ENCODE assay signal across 8 cellular contexts in the genomic region with DNA sequence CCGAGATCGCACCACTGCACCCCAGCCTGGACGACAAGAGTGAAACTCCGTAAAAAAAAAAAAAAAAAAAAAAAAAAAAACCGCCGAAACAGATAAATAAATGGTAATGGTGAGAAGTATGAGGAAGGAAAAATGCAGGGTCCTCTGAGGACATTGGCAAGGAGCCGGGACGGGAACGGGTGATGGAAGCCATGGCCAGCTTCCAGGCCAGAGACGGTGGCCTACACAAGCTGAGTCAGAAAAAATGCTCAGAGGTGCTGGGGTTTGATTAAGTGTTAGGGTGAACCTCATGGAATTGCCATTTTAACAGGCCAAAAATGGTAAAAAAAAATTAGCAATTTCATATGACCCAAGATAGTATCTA. TPM values are rescaled to one million over a fixed set of nuclear protein-coding genes. Genes with fewer than 3 reads are reported as not detected.
DNase-seq lines count a peak whose midpoint lies in the region; ATAC-seq lines count a peak whose summit lies in the region.

No MANE protein-coding gene starts in this region.

- no peaks in the 10 kb centered on the region for H3K36me3 Mint-ChIP-seq in activated T-helper 17 cell treated with anti-CD3 and anti-CD28 coated beads, Interleukin-2, amount 50 U/mL, for 72 hours (ENCODE audit: low read depth)

- no peaks in the 10 kb centered on the region for H3K9me3 Mint-ChIP-seq in activated T-helper 17 cell treated with anti-CD3 and anti-CD28 coated beads, Interleukin-2, amount 50 U/mL, for 72 hours

- peak overlapping the region; percentile 60 for H3K4me3 ChIP-seq in right cardiac atrium (ENCODE audit: low read length)

- peaks cover 13% of the 10 kb centered on the region for H3K4me1 Mint-ChIP-seq in activated T-helper 17 cell treated with anti-CD3 and anti-CD28 coated beads, Interleukin-2, amount 50 U/mL, for 72 hours

- intact Hi-C loops in right cardiac atrium (cut with DNase I) = no loop called here
- intact Hi-C loops in sciatic nerve (cut with DNase I) = loop anchor here (2.0 kb wide), 1 partner anchor 58 kb away; no protein-coding TSS in a partner anchor

- H3K27me3 ChIP-seq in right cardiac atrium (ENCODE audit: control insufficient read depth, insufficient read depth) = no peaks in the 10 kb centered on the region

- peak overlapping the region; percentile 79 for H3K27ac ChIP-seq in right cardiac atrium (ENCODE audit: low read length)

- no peaks in the 10 kb centered on the region for H3K27me3 Mint-ChIP-seq in activated T-helper 17 cell treated with anti-CD3 and anti-CD28 coated beads, Interleukin-2, amount 50 U/mL, for 72 hours

- peak overlapping the region; percentile 97 for H3K27ac Mint-ChIP-seq in activated T-helper 17 cell treated with anti-CD3 and anti-CD28 coated beads, Interleukin-2, amount 50 U/mL, for 72 hours

- DNase-seq in AG08396 (ENCODE audit: low spot score) = peak; percentile 80
- peak; percentile 59 for DNase-seq in HK-2 (ENCODE audit: unreplicated experiment)
- DNase-seq in right cardiac atrium = peak; percentile 83 to 94 (median 89)
- DNase-seq in sciatic nerve (ENCODE audit: low spot score) = peak; percentile 91
- DNase-seq in HuH-7.5 (ENCODE audit: low spot score) = no peak
- DNase-seq in SHP77 treated with DMSO at 0.1 percent for 48 hours (lab: John Stamatoyannopoulos, UW) = no peak

- WGBS in right cardiac atrium = under 1% methylated on average over 10 of the region's 10 CpGs

- no peak for ATAC-seq in activated T-helper 17 cell treated with anti-CD3 and anti-CD28 coated beads, Interleukin-2, amount 50 U/mL, for 72 hours (replicated peaks)
- ATAC-seq in right cardiac atrium = peak; percentile 15 to 17
- peak; percentile 55 for ATAC-seq in sciatic nerve
- no peak for ATAC-seq in GM21526 (IDR thresholded peaks at IDR 0.05; ENCODE audit: low FRiP score, unreplicated experiment)

- no peaks in the 10 kb centered on the region for H3K9me3 ChIP-seq in right cardiac atrium (ENCODE audit: control insufficient read depth, low read length)

- H3K4me1 ChIP-seq in right cardiac atrium (ENCODE audit: control insufficient read depth, insufficient read depth, low read length) = peaks cover 6% of the 10 kb centered on the region

- H3K4me3 Mint-ChIP-seq in activated T-helper 17 cell treated with anti-CD3 and anti-CD28 coated beads, Interleukin-2, amount 50 U/mL, for 72 hours = peak overlapping the region; percentile 100

RNA-seq across cellular contexts. Expression of gene ZSWIM4, which starts 0.9 kb away (rescaled TPM):
- 10 to 100 TPM in 1 of 2 donors, 1 to 10 TPM in 1; 5.4 to 10.6 TPM for total RNA-seq in activated T-helper 17 cell treated with anti-CD3 and anti-CD28 coated beads, Interleukin-2, amount 50 U/mL, for 72 hours
- total RNA-seq in right cardiac atrium (1 to 10 TPM; 3.4 to 6.4 (median 3.5) TPM), sciatic nerve (8.2 TPM)
- polyA plus RNA-seq in right cardiac atrium = 2.3 TPM

RNA-seq across cellular contexts. Expression of gene C19orf53, which starts 20.1 kb away (rescaled TPM):
- 100 to 1,000 TPM in 1 of 2 donors, 10 to 100 TPM in 1; 76.7 to 127 TPM for total RNA-seq in activated T-helper 17 cell treated with anti-CD3 and anti-CD28 coated beads, Interleukin-2, amount 50 U/mL, for 72 hours
- 100 to 1,000 TPM in 3 of 4 donors, 10 to 100 TPM in 1; 91.3 to 121 (median 104) TPM for total RNA-seq in right cardiac atrium
- polyA plus RNA-seq in right cardiac atrium = 233 TPM
- 63.0 TPM for total RNA-seq in sciatic nerve

RNA-seq across cellular contexts. Expression of gene MRI1, which starts 30.0 kb away (rescaled TPM):
- total RNA-seq in activated T-helper 17 cell treated with anti-CD3 and anti-CD28 coated beads, Interleukin-2, amount 50 U/mL, for 72 hours = 10 to 100 TPM; 45.3 to 53.7 TPM
- 10 to 100 TPM; 14.9 to 21.2 (median 16.8) TPM for total RNA-seq in right cardiac atrium
- polyA plus RNA-seq in right cardiac atrium = 11.2 TPM
- total RNA-seq in sciatic nerve = 39.9 TPM

Comparison
In these comparisons a context has a peak if more than half of its experiments do, and no peak if none do; other contexts are left out.
1. DNase-seq: peak in AG08396 (single experiment), HK-2 (single experiment), right cardiac atrium (3 of 3) and sciatic nerve (single experiment); none in HuH-7.5 (single experiment) and SHP77 treated with DMSO at 0.1 percent for 48 hours (single experiment).
2. ATAC-seq: peak in right cardiac atrium (2 of 2) and sciatic nerve (single experiment); none in activated T-helper 17 cell treated with anti-CD3 and anti-CD28 coated beads, Interleukin-2, amount 50 U/mL, for 72 hours (single experiment) and GM21526 (single experiment).